Comparison of ENCODE assay signal across 1 cellular context in the genomic region with DNA sequence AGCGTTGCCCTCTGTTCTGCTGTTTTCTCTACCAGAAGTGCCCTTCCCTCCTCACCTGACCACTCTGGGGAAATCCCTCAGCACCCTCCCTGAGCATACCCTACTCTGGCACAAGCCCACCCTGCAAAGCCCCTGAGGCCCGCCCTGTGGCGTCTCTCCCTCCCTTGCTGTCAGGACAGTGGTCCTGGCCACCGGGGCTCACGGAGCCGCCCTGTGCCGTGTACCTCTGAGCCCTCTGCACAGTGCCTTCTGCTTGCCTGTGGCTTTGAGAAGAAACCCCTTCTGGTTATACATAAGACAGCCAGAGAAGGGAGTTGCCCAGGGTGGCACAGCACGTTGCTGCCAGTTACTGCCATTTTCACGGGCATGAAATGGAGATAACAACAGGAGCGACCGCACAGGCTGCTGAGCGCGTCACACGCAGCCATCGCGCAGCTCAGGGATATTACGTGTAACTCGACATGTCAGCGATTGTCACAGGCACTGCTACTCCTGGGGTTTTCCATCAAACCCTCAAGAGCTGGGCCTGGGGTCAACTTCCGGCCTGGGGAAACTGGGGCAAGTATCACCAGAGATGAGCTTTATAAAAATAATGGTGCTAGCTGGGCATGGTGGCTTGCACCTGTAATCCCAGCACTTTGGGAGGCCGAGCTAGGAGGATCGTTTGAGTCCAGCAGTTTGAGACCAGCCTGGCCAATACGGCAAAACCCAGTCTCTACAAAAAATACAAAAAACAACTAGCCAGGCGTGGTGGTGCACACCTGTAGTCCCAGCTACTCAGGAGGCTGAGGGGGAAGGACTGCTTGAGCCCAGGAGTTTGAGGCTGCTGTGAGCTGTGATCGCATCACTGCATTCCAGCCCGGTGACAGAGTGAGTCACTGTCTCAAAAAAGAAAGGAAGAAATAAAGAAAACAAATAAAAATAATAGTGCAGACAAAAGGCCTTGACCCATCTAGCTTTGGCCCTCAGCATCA.
TF ChIP-seq lines count a peak whose summit lies in the region.

No MANE protein-coding gene starts in this region.

TF ChIP-seq in HepG2, 621 proteins besides CTCF, POLR2A, EP300 and RAD21:
- TF ChIP-seq HMGA1 (CRISPR knock-in tag; conservative IDR thresholded peaks at IDR 0.05) (no peak), ZNF460 (CRISPR knock-in tag; IDR thresholded peaks at IDR 0.05; ENCODE audit: borderline replicate concordance) (peak; percentile 62; the same call in 1 of the 2 replicates), ZNF883 (CRISPR knock-in tag; IDR thresholded peaks at IDR 0.05; ENCODE audit: not compliant biosample characterization) (no peak), HDAC6 (IDR thresholded peaks at IDR 0.05; ENCODE audit: low read depth, low read length) (no peak), HNRNPLL (IDR thresholded peaks at IDR 0.05; ENCODE audit: low read depth, low read length, poor library complexity, severe bottlenecking) (no peak), ZNF772 (CRISPR knock-in tag; IDR thresholded peaks at IDR 0.05) (no peak), POLR2AphosphoS5 (IDR thresholded peaks at IDR 0.05; ENCODE audit: low read depth, low read length) (no peak), ZBTB3 (CRISPR knock-in tag; IDR thresholded peaks at IDR 0.05; ENCODE audit: borderline replicate concordance, low read depth) (no peak), MIER3 (CRISPR knock-in tag; IDR thresholded peaks at IDR 0.05; ENCODE audit: borderline replicate concordance) (no peak), ZMYM3 (CRISPR knock-in tag; IDR thresholded peaks at IDR 0.05) (0 out of 2 replicates have a peak, but pooled peaks have one; percentile 9), ZNF296 (CRISPR knock-in tag; conservative IDR thresholded peaks at IDR 0.05) (no peak), MYC (CRISPR knock-in tag; IDR thresholded peaks at IDR 0.05; ENCODE audit: borderline replicate concordance) (no peak), HNF4G (IDR thresholded peaks at IDR 0.05; ENCODE audit: borderline replicate concordance, low read depth, low read length) (no peak), HNF4G (CRISPR knock-in tag; IDR thresholded peaks at IDR 0.05; ENCODE audit: borderline replicate concordance, low read depth) (no peak)
- TF ChIP-seq, protein P1, sequence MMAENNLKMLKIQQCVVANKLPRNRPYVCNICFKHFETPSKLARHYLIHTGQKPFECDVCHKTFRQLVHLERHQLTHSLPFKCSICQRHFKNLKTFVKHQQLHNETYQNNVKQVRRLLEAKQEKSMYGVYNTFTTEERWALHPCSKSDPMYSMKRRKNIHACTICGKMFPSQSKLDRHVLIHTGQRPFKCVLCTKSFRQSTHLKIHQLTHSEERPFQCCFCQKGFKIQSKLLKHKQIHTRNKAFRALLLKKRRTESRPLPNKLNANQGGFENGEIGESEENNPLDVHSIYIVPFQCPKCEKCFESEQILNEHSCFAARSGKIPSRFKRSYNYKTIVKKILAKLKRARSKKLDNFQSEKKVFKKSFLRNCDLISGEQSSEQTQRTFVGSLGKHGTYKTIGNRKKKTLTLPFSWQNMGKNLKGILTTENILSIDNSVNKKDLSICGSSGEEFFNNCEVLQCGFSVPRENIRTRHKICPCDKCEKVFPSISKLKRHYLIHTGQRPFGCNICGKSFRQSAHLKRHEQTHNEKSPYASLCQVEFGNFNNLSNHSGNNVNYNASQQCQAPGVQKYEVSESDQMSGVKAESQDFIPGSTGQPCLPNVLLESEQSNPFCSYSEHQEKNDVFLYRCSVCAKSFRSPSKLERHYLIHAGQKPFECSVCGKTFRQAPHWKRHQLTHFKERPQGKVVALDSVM (CRISPR knock-in tag; IDR thresholded peaks at IDR 0.05), result peak; percentile 65
- TF ChIP-seq, protein P2, sequence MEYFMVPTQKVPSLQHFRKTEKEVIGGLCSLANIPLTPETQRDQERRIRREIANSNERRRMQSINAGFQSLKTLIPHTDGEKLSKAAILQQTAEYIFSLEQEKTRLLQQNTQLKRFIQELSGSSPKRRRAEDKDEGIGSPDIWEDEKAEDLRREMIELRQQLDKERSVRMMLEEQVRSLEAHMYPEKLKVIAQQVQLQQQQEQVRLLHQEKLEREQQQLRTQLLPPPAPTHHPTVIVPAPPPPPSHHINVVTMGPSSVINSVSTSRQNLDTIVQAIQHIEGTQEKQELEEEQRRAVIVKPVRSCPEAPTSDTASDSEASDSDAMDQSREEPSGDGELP (IDR thresholded peaks at IDR 0.05; ENCODE audit: borderline replicate concordance, low read depth), result no peak
- TF ChIP-seq, protein P3, sequence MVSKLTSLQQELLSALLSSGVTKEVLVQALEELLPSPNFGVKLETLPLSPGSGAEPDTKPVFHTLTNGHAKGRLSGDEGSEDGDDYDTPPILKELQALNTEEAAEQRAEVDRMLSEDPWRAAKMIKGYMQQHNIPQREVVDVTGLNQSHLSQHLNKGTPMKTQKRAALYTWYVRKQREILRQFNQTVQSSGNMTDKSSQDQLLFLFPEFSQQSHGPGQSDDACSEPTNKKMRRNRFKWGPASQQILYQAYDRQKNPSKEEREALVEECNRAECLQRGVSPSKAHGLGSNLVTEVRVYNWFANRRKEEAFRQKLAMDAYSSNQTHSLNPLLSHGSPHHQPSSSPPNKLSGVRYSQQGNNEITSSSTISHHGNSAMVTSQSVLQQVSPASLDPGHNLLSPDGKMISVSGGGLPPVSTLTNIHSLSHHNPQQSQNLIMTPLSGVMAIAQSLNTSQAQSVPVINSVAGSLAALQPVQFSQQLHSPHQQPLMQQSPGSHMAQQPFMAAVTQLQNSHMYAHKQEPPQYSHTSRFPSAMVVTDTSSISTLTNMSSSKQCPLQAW (CRISPR knock-in tag; IDR thresholded peaks at IDR 0.05), result no peak
- TF ChIP-seq, protein P4, sequence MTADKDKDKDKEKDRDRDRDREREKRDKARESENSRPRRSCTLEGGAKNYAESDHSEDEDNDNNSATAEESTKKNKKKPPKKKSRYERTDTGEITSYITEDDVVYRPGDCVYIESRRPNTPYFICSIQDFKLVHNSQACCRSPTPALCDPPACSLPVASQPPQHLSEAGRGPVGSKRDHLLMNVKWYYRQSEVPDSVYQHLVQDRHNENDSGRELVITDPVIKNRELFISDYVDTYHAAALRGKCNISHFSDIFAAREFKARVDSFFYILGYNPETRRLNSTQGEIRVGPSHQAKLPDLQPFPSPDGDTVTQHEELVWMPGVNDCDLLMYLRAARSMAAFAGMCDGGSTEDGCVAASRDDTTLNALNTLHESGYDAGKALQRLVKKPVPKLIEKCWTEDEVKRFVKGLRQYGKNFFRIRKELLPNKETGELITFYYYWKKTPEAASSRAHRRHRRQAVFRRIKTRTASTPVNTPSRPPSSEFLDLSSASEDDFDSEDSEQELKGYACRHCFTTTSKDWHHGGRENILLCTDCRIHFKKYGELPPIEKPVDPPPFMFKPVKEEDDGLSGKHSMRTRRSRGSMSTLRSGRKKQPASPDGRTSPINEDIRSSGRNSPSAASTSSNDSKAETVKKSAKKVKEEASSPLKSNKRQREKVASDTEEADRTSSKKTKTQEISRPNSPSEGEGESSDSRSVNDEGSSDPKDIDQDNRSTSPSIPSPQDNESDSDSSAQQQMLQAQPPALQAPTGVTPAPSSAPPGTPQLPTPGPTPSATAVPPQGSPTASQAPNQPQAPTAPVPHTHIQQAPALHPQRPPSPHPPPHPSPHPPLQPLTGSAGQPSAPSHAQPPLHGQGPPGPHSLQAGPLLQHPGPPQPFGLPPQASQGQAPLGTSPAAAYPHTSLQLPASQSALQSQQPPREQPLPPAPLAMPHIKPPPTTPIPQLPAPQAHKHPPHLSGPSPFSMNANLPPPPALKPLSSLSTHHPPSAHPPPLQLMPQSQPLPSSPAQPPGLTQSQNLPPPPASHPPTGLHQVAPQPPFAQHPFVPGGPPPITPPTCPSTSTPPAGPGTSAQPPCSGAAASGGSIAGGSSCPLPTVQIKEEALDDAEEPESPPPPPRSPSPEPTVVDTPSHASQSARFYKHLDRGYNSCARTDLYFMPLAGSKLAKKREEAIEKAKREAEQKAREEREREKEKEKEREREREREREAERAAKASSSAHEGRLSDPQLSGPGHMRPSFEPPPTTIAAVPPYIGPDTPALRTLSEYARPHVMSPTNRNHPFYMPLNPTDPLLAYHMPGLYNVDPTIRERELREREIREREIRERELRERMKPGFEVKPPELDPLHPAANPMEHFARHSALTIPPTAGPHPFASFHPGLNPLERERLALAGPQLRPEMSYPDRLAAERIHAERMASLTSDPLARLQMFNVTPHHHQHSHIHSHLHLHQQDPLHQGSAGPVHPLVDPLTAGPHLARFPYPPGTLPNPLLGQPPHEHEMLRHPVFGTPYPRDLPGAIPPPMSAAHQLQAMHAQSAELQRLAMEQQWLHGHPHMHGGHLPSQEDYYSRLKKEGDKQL (CRISPR knock-in tag; IDR thresholded peaks at IDR 0.05; ENCODE audit: low read depth), result no peak
- TF ChIP-seq, protein P5, sequence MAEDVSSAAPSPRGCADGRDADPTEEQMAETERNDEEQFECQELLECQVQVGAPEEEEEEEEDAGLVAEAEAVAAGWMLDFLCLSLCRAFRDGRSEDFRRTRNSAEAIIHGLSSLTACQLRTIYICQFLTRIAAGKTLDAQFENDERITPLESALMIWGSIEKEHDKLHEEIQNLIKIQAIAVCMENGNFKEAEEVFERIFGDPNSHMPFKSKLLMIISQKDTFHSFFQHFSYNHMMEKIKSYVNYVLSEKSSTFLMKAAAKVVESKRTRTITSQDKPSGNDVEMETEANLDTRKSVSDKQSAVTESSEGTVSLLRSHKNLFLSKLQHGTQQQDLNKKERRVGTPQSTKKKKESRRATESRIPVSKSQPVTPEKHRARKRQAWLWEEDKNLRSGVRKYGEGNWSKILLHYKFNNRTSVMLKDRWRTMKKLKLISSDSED (CRISPR knock-in tag; IDR thresholded peaks at IDR 0.05), result no peak
- TF ChIP-seq, protein P6, sequence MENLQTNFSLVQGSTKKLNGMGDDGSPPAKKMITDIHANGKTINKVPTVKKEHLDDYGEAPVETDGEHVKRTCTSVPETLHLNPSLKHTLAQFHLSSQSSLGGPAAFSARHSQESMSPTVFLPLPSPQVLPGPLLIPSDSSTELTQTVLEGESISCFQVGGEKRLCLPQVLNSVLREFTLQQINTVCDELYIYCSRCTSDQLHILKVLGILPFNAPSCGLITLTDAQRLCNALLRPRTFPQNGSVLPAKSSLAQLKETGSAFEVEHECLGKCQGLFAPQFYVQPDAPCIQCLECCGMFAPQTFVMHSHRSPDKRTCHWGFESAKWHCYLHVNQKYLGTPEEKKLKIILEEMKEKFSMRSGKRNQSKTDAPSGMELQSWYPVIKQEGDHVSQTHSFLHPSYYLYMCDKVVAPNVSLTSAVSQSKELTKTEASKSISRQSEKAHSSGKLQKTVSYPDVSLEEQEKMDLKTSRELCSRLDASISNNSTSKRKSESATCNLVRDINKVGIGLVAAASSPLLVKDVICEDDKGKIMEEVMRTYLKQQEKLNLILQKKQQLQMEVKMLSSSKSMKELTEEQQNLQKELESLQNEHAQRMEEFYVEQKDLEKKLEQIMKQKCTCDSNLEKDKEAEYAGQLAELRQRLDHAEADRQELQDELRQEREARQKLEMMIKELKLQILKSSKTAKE (CRISPR knock-in tag; IDR thresholded peaks at IDR 0.05; ENCODE audit: borderline replicate concordance), result no peak
